Comparison of ENCODE assay signal across 12 cellular contexts in genomic region chr9:34653131-34653530, GRCh38. TPM values are rescaled to one million over a fixed set of nuclear protein-coding genes. Genes with fewer than 3 reads are reported as not detected.
A peak's percentile ranks its signal among the peaks of the same experiment; 100 is the strongest.
DNase-seq lines count a peak whose midpoint lies in the region; ATAC-seq and TF ChIP-seq lines count a peak whose summit lies in the region.
"Had no signal": no experiment of that assay in that cellular context is flagged by ENCODE, and none has a peak within 500 bp of the region (broad histone marks: within the 10 kb centered on the region; RNA-seq: fewer than 3 reads in every experiment).

No MANE protein-coding gene starts in this region.

- H3K4me1 Mint-ChIP-seq in progenitor cell of endocrine pancreas (ENCODE audit: low read depth) = peaks cover 29% of the 10 kb centered on the region

- no peak overlapping the region for H2AFZ ChIP-seq in PC-9

- peaks cover 2% of the 10 kb centered on the region; the same call in 1 of the 2 replicates for H3K79me2 ChIP-seq in PC-9 (ENCODE audit: low read depth)

- no peak for TF ChIP-seq CTCF in PC-9 (conservative IDR thresholded peaks at IDR 0.05)
- no peak for TF ChIP-seq CTCF in esophagus squamous epithelium (IDR thresholded peaks at IDR 0.05)
- TF ChIP-seq CTCF in progenitor cell of endocrine pancreas (IDR thresholded peaks at IDR 0.05; ENCODE audit: unreplicated experiment) = no peak

- CTCF ChIA-PET in PC-9 (lab: Charles Lee) = no interaction called here

- H3K36me3 ChIP-seq in PC-9 (ENCODE audit: low read depth) (no peaks in the 10 kb centered on the region), esophagus squamous epithelium (peaks cover 0 to 25% (median 3%) of the 10 kb centered on the region in 3 donors)

- no peak for TF ChIP-seq POLR2A in esophagus squamous epithelium (IDR thresholded peaks at IDR 0.05)

- H3K9me3 ChIP-seq in PC-9 (ENCODE audit: insufficient read depth, low read depth) (no peaks in the 10 kb centered on the region), esophagus squamous epithelium (no peaks in the 10 kb centered on the region)

- H3K4me3 Mint-ChIP-seq in progenitor cell of endocrine pancreas (ENCODE audit: low read depth) = peak overlapping the region; percentile 20

- H3K36me3 Mint-ChIP-seq in progenitor cell of endocrine pancreas (ENCODE audit: insufficient read depth) = peaks cover 8% of the 10 kb centered on the region

- no peaks in the 10 kb centered on the region for H3K9me2 ChIP-seq in PC-9 (ENCODE audit: insufficient read depth)

- BruUV-seq in PC-9 (replicated peaks; lab: Mats Ljungman, UMichigan) = no TSS peak

- POLR2A ChIA-PET in PC-9 (lab: Charles Lee; ENCODE audit: unreplicated experiment) = no interaction called here

- DNase-seq in AG20443 (ENCODE audit: low spot score) = peak; percentile 61
- no peak for DNase-seq in PC-9
- DNase-seq in esophagus squamous epithelium (lab: John Stamatoyannopoulos, UW) = no peak
- no peak for DNase-seq in progenitor cell of endocrine pancreas (ENCODE audit: low spot score, unreplicated experiment)
- DNase-seq in T-helper 1 cell = no peak
- DNase-seq: effector CD8-positive, alpha-beta T cell; GDM1; NCI-H446 treated with DMSO at 0.1 percent for 48 hours had no signal

- H3F3A ChIP-seq in PC-9 (ENCODE audit: insufficient read depth, low read depth) = peaks cover 7% of the 10 kb centered on the region; the same call in 1 of the 2 replicates

- H3K27ac ChIP-seq in PC-9 (no peak overlapping the region), esophagus squamous epithelium (peak overlapping the region; percentile 54 to 88 (median 84))

- H3K4me1 ChIP-seq in PC-9 (replicated peaks; ENCODE audit: insufficient read depth) = peaks cover 8% of the 10 kb centered on the region
- H3K4me1 ChIP-seq in esophagus squamous epithelium = peaks cover 33 to 62% (median 47%) of the 10 kb centered on the region in 3 donors

- H4K20me1 ChIP-seq in PC-9 (ENCODE audit: insufficient read depth) = no peaks in the 10 kb centered on the region

- ATAC-seq in GM19324 (IDR thresholded peaks at IDR 0.05; ENCODE audit: low FRiP score, unreplicated experiment) (no peak), GM19035 (IDR thresholded peaks at IDR 0.05; ENCODE audit: unreplicated experiment) (no peak), GM21619 (IDR thresholded peaks at IDR 0.05; ENCODE audit: unreplicated experiment) (no peak)

- H3K4me3 ChIP-seq in PC-9 (no peak overlapping the region), esophagus squamous epithelium (peak overlapping the region in 2 of 4 donors; percentile 41 to 63)

- H3K4me2 ChIP-seq in PC-9 = peak overlapping the region; percentile 74; the same call in 1 of the 2 replicates

- H3K27me3 Mint-ChIP-seq in progenitor cell of endocrine pancreas = no peaks in the 10 kb centered on the region

- no peaks in the 10 kb centered on the region for H3K9me3 Mint-ChIP-seq in progenitor cell of endocrine pancreas (ENCODE audit: low read depth)

- intact Hi-C loops in PC-9 (cut with micrococcal nuclease; ENCODE audit: unreplicated experiment) (no loop called here), esophagus squamous epithelium (cut with DNase I) (no loop called here)

- H3K27me3 ChIP-seq in PC-9 (ENCODE audit: insufficient read depth, low read depth) (no peaks in the 10 kb centered on the region), esophagus squamous epithelium (no peaks in the 10 kb centered on the region)

- 53 to 57% methylated on average over 3 to 6 of the region's 6 CpGs for WGBS in esophagus squamous epithelium, 2 donors

- H3K27ac Mint-ChIP-seq in progenitor cell of endocrine pancreas = peak overlapping the region; percentile 51

RNA-seq across cellular contexts. Expression of gene IL11RA, which starts 1.1 kb away (rescaled TPM):
- total RNA-seq in PC-9 (2021) (8.5 and 8.7 TPM in 2 replicates), esophagus squamous epithelium (10 to 100 TPM in 2 of 4 donors, 1 to 10 TPM in 2; 2.5 to 18.7 (median 9.3) TPM), progenitor cell of endocrine pancreas (27.5 and 27.8 TPM in 2 replicates)

RNA-seq across cellular contexts. Expression of gene GALT, which starts 6.7 kb away (rescaled TPM):
- 13.5 and 18.2 TPM in 2 replicates for total RNA-seq in PC-9 (2021)
- 10 to 100 TPM; 10.3 to 28.4 (median 14.1) TPM for total RNA-seq in esophagus squamous epithelium
- total RNA-seq in progenitor cell of endocrine pancreas = 82.5 and 85.6 TPM in 2 replicates

RNA-seq across cellular contexts. Expression of gene CCL27, which starts 9.3 kb away (rescaled TPM):
- total RNA-seq in PC-9 (2021) = 0.44 and 0.98 TPM in 2 replicates
- total RNA-seq in esophagus squamous epithelium = not detected
- 0.67 and 1.6 TPM in 2 replicates for total RNA-seq in progenitor cell of endocrine pancreas

RNA-seq across cellular contexts. Expression of gene SIGMAR1, which starts 15.5 kb away (rescaled TPM):
- 55.8 and 57.9 TPM in 2 replicates for total RNA-seq in PC-9 (2021)
- total RNA-seq in esophagus squamous epithelium = 100 to 1,000 TPM in 1 of 4 donors, 10 to 100 TPM in 3; 77.4 to 112 (median 88.7) TPM
- 62.1 and 64.6 TPM in 2 replicates for total RNA-seq in progenitor cell of endocrine pancreas

RNA-seq across cellular contexts. Expression of gene ARID3C, which starts 24.3 kb away (rescaled TPM):
- total RNA-seq in PC-9 (2021) = not detected in 2 replicates
- not detected for total RNA-seq in esophagus squamous epithelium
- total RNA-seq in progenitor cell of endocrine pancreas = 8.5 and 12.0 TPM in 2 replicates
- total RNA-seq: mononuclear cell had no signal
